ENCODE assay signal across 1 cellular context in the genomic region with DNA sequence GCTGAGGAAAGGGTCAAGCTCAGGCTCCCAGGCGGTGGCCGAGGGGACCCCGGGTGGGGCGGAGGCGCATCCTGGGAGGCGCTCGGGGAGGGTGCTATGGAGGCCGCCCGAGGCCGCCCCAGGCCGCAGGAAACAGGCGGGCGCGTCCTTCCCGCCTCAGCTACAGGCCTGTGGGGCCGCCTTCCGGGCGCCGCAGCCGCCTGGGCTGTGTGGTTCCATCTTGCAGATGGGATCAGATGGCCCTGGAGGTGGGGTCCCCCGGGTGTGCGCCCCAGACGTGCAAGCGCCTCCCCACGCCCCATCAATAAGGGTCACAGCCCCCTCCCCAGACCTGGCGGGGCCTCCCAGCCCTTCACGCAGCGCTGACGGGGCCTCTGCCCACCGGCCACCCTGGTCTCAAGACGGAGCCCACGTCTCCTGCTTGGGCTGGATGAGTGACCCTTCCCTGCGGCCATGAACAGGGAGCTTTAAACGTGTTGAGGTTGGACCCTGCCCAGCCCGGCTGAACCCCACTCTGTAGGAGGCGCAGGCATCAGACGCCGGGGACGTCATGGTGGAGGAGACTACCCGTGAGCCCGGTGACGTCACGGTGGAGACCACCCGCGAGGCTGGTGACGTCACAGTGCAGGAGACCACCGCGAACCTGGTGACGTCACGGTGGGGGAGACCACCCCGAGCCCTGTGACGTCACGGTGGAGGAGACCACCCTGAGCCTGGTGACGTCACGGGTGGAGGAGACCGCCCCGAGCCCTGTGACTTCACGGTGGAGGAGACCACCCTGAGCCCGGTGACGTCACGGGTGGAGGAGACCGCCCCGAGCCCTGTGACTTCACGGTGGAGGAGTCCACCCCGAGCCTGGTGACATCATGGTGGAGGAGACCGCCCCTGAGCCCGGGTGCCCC.
TF ChIP-seq lines count a peak whose summit lies in the region.

No MANE protein-coding gene starts in this region.

TF ChIP-seq in GM23338, 12 proteins besides CTCF, POLR2A, EP300 and RAD21:
- TF ChIP-seq, protein P1, sequence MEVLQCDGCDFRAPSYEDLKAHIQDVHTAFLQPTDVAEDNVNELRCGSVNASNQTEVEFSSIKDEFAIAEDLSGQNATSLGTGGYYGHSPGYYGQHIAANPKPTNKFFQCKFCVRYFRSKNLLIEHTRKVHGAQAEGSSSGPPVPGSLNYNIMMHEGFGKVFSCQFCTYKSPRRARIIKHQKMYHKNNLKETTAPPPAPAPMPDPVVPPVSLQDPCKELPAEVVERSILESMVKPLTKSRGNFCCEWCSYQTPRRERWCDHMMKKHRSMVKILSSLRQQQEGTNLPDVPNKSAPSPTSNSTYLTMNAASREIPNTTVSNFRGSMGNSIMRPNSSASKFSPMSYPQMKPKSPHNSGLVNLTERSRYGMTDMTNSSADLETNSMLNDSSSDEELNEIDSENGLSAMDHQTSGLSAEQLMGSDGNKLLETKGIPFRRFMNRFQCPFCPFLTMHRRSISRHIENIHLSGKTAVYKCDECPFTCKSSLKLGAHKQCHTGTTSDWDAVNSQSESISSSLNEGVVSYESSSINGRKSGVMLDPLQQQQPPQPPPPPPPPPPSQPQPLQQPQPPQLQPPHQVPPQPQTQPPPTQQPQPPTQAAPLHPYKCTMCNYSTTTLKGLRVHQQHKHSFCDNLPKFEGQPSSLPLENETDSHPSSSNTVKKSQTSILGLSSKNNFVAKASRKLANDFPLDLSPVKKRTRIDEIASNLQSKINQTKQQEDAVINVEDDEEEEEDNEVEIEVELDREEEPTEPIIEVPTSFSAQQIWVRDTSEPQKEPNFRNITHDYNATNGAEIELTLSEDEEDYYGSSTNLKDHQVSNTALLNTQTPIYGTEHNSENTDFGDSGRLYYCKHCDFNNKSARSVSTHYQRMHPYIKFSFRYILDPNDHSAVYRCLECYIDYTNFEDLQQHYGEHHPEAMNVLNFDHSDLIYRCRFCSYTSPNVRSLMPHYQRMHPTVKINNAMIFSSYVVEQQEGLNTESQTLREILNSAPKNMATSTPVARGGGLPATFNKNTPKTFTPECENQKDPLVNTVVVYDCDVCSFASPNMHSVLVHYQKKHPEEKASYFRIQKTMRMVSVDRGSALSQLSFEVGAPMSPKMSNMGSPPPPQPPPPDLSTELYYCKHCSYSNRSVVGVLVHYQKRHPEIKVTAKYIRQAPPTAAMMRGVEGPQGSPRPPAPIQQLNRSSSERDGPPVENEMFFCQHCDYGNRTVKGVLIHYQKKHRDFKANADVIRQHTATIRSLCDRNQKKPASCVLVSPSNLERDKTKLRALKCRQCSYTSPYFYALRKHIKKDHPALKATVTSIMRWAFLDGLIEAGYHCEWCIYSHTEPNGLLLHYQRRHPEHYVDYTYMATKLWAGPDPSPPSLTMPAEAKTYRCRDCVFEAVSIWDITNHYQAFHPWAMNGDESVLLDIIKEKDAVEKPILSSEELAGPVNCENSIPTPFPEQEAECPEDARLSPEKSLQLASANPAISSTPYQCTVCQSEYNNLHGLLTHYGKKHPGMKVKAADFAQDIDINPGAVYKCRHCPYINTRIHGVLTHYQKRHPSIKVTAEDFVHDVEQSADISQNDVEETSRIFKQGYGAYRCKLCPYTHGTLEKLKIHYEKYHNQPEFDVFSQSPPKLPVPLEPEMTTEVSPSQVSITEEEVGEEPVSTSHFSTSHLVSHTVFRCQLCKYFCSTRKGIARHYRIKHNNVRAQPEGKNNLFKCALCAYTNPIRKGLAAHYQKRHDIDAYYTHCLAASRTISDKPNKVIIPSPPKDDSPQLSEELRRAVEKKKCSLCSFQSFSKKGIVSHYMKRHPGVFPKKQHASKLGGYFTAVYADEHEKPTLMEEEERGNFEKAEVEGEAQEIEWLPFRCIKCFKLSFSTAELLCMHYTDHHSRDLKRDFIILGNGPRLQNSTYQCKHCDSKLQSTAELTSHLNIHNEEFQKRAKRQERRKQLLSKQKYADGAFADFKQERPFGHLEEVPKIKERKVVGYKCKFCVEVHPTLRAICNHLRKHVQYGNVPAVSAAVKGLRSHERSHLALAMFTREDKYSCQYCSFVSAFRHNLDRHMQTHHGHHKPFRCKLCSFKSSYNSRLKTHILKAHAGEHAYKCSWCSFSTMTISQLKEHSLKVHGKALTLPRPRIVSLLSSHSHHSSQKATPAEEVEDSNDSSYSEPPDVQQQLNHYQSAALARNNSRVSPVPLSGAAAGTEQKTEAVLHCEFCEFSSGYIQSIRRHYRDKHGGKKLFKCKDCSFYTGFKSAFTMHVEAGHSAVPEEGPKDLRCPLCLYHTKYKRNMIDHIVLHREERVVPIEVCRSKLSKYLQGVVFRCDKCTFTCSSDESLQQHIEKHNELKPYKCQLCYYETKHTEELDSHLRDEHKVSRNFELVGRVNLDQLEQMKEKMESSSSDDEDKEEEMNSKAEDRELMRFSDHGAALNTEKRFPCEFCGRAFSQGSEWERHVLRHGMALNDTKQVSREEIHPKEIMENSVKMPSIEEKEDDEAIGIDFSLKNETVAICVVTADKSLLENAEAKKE (CRISPR knock-in tag; IDR thresholded peaks at IDR 0.05), result no peak
- TF ChIP-seq NANOG (IDR thresholded peaks at IDR 0.05; ENCODE audit: borderline replicate concordance) (no peak), EZH2 (IDR thresholded peaks at IDR 0.05; ENCODE audit: low read depth, unreplicated experiment) (no peak), ZNF331 (CRISPR knock-in tag; IDR thresholded peaks at IDR 0.05; ENCODE audit: low read depth) (no peak), STAT1 (IDR thresholded peaks at IDR 0.05; ENCODE audit: unreplicated experiment) (no peak), EZH2phosphoT487 (IDR thresholded peaks at IDR 0.05; ENCODE audit: unreplicated experiment) (no peak), POLR2AphosphoS5 (IDR thresholded peaks at IDR 0.05; ENCODE audit: low read depth) (no peak), JUNB (IDR thresholded peaks at IDR 0.05; ENCODE audit: unreplicated experiment) (no peak), CREB1 (CRISPR knock-in tag; IDR thresholded peaks at IDR 0.05; ENCODE audit: low read depth) (no peak), ZNF114 (CRISPR knock-in tag; IDR thresholded peaks at IDR 0.05) (no peak)
- TF ChIP-seq, protein P2, sequence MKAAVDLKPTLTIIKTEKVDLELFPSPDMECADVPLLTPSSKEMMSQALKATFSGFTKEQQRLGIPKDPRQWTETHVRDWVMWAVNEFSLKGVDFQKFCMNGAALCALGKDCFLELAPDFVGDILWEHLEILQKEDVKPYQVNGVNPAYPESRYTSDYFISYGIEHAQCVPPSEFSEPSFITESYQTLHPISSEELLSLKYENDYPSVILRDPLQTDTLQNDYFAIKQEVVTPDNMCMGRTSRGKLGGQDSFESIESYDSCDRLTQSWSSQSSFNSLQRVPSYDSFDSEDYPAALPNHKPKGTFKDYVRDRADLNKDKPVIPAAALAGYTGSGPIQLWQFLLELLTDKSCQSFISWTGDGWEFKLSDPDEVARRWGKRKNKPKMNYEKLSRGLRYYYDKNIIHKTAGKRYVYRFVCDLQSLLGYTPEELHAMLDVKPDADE (IDR thresholded peaks at IDR 0.05), result no peak
- TF ChIP-seq, protein P3, sequence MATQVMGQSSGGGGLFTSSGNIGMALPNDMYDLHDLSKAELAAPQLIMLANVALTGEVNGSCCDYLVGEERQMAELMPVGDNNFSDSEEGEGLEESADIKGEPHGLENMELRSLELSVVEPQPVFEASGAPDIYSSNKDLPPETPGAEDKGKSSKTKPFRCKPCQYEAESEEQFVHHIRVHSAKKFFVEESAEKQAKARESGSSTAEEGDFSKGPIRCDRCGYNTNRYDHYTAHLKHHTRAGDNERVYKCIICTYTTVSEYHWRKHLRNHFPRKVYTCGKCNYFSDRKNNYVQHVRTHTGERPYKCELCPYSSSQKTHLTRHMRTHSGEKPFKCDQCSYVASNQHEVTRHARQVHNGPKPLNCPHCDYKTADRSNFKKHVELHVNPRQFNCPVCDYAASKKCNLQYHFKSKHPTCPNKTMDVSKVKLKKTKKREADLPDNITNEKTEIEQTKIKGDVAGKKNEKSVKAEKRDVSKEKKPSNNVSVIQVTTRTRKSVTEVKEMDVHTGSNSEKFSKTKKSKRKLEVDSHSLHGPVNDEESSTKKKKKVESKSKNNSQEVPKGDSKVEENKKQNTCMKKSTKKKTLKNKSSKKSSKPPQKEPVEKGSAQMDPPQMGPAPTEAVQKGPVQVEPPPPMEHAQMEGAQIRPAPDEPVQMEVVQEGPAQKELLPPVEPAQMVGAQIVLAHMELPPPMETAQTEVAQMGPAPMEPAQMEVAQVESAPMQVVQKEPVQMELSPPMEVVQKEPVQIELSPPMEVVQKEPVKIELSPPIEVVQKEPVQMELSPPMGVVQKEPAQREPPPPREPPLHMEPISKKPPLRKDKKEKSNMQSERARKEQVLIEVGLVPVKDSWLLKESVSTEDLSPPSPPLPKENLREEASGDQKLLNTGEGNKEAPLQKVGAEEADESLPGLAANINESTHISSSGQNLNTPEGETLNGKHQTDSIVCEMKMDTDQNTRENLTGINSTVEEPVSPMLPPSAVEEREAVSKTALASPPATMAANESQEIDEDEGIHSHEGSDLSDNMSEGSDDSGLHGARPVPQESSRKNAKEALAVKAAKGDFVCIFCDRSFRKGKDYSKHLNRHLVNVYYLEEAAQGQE (IDR thresholded peaks at IDR 0.05; ENCODE audit: unreplicated experiment), result no peak
TF ChIP-seq in GM23338: peak in this region for 0.
